Comparison of ENCODE assay signal across 8 cellular contexts in genomic region chr18:24054130-24054529, GRCh38. TPM values are rescaled to one million over a fixed set of nuclear protein-coding genes. Genes with fewer than 3 reads are reported as not detected.
A peak's percentile ranks its signal among the peaks of the same experiment; 100 is the strongest.
DNase-seq lines count a peak whose midpoint lies in the region; ATAC-seq and TF ChIP-seq lines count a peak whose summit lies in the region.

No MANE protein-coding gene starts in this region.

- H3K4me1 Mint-ChIP-seq in activated CD4-positive, alpha-beta memory T cell treated with anti-CD3 and anti-CD28 coated beads, Interleukin-2, amount 10 ng/mL, durations not matched to agents 7 days and 5 days: peaks cover 75% of the 10 kb centered on the region

- no peak for TF ChIP-seq CTCF in foreskin keratinocyte (conservative IDR thresholded peaks at IDR 0.05)
- no peak for TF ChIP-seq CTCF in tibial nerve (IDR thresholded peaks at IDR 0.05)
- TF ChIP-seq CTCF in omental fat pad (IDR thresholded peaks at IDR 0.05): no peak

- ATAC-seq in left ventricle myocardium superior (peak; percentile 36), Right ventricle myocardium superior (ENCODE audit: poor library complexity) (no peak), foreskin keratinocyte (peak; percentile 93), omental fat pad (ENCODE audit: low FRiP score) (no peak)

- TF ChIP-seq EP300 in tibial nerve (IDR thresholded peaks at IDR 0.05): peak in 1 of 2 donors; percentile 58

- intact Hi-C loops in left ventricle myocardium superior (cut with micrococcal nuclease): no loop called here
- intact Hi-C loops in Right ventricle myocardium superior (cut with DNase I): no loop called here

- H3K27me3 ChIP-seq in foreskin keratinocyte (no peaks in the 10 kb centered on the region), tibial nerve (no peaks in the 10 kb centered on the region)

- H3K27me3 Mint-ChIP-seq in activated CD4-positive, alpha-beta memory T cell treated with anti-CD3 and anti-CD28 coated beads, Interleukin-2, amount 10 ng/mL, durations not matched to agents 7 days and 5 days: no peaks in the 10 kb centered on the region

- DNase-seq in left ventricle myocardium superior: no peak
- DNase-seq in Right ventricle myocardium superior: no peak
- peak; percentile 34 for DNase-seq in activated CD4-positive, alpha-beta memory T cell treated with anti-CD3 and anti-CD28 coated beads, Interleukin-2, amount 10 ng/mL, durations not matched to agents 7 days and 5 days
- peak; percentile 81 to 85 for DNase-seq in foreskin keratinocyte
- DNase-seq in tibial nerve (ENCODE audit: low spot score in 2 of 2): no peak
- DNase-seq in omental fat pad (ENCODE audit: low spot score): no peak
- no peak for DNase-seq in NCI-H2107 (lab: John Stamatoyannopoulos, UW)
- no peak for DNase-seq in hippocampal formation (lab: John Stamatoyannopoulos, UW)

- H3K36me3 Mint-ChIP-seq in activated CD4-positive, alpha-beta memory T cell treated with anti-CD3 and anti-CD28 coated beads, Interleukin-2, amount 10 ng/mL, durations not matched to agents 7 days and 5 days (ENCODE audit: low read depth): peaks cover 37% of the 10 kb centered on the region

- H3K4me3 Mint-ChIP-seq in activated CD4-positive, alpha-beta memory T cell treated with anti-CD3 and anti-CD28 coated beads, Interleukin-2, amount 10 ng/mL, durations not matched to agents 7 days and 5 days: no peak overlapping the region

- H3K27ac Mint-ChIP-seq in activated CD4-positive, alpha-beta memory T cell treated with anti-CD3 and anti-CD28 coated beads, Interleukin-2, amount 10 ng/mL, durations not matched to agents 7 days and 5 days: peak overlapping the region; percentile 69

- H3K27ac ChIP-seq in foreskin keratinocyte (peak overlapping the region; percentile 41), tibial nerve (peak overlapping the region in 3 of 4 donors; percentile 51 to 70 (median 68))

- no peak for TF ChIP-seq POLR2A in tibial nerve (IDR thresholded peaks at IDR 0.05)

- H3K9me3 ChIP-seq in tibial nerve: no peaks in the 10 kb centered on the region

- H3K4me3 ChIP-seq in tibial nerve: no peak overlapping the region

- no peaks in the 10 kb centered on the region for H3K36me3 ChIP-seq in tibial nerve

- WGBS in tibial nerve, 2 donors: 22 to 35% methylated on average over 4 of the region's 4 CpGs

- peaks cover 36% of the 10 kb centered on the region for H3K4me1 ChIP-seq in foreskin keratinocyte
- peaks cover 0 to 57% (median 27%) of the 10 kb centered on the region in 4 donors for H3K4me1 ChIP-seq in tibial nerve

- POLR2A ChIA-PET in activated CD4-positive, alpha-beta memory T cell treated with anti-CD3 and anti-CD28 coated beads, Interleukin-2, amount 10 ng/mL, durations not matched to agents 7 days and 5 days (lab: Charles Lee): interaction anchor here (1.8 kb wide), 1 partner anchor 40 kb away, joined by 4 read pairs; the partner anchor contains the start of gene TTC39C

- CTCF ChIA-PET in activated CD4-positive, alpha-beta memory T cell treated with anti-CD3 and anti-CD28 coated beads, Interleukin-2, amount 10 ng/mL, durations not matched to agents 7 days and 5 days (lab: Charles Lee): no interaction called here

- H3K9me3 Mint-ChIP-seq in activated CD4-positive, alpha-beta memory T cell treated with anti-CD3 and anti-CD28 coated beads, Interleukin-2, amount 10 ng/mL, durations not matched to agents 7 days and 5 days: peaks cover 2% of the 10 kb centered on the region

RNA-seq across cellular contexts. Expression of gene TTC39C, which starts 39.6 kb away (rescaled TPM):
- 4.1 TPM for total RNA-seq in left ventricle myocardium superior
- total RNA-seq in Right ventricle myocardium superior: 3.3 TPM
- 10 to 100 TPM; 94.0 to 94.4 TPM for total RNA-seq in activated CD4-positive, alpha-beta memory T cell treated with anti-CD3 and anti-CD28 coated beads, Interleukin-2, amount 10 ng/mL, durations not matched to agents 7 days and 5 days
- 15.9 and 16.9 TPM in 2 replicates for total RNA-seq in foreskin keratinocyte
- 13.3 and 16.0 TPM in 2 replicates for polyA plus RNA-seq in foreskin keratinocyte
- 10 to 100 TPM; 22.6 to 35.1 (median 29.3) TPM for total RNA-seq in tibial nerve
- total RNA-seq in omental fat pad: 10 to 100 TPM; 24.7 to 39.1 (median 34.2) TPM

Comparison
In these comparisons a context has a peak if more than half of its experiments do, and no peak if none do; other contexts are left out.
1. ATAC-seq: peak in left ventricle myocardium superior (single experiment) and foreskin keratinocyte (single experiment); none in Right ventricle myocardium superior (single experiment) and omental fat pad (single experiment).
2. DNase-seq: peak in activated CD4-positive, alpha-beta memory T cell treated with anti-CD3 and anti-CD28 coated beads, Interleukin-2, amount 10 ng/mL, durations not matched to agents 7 days and 5 days (single experiment) and foreskin keratinocyte (2 of 2); none in left ventricle myocardium superior (single experiment), Right ventricle myocardium superior (single experiment), tibial nerve (0 of 2), omental fat pad (single experiment), NCI-H2107 (single experiment) and hippocampal formation (0 of 2).